ENCODE assay signal across 9 cellular contexts in the genomic region with DNA sequence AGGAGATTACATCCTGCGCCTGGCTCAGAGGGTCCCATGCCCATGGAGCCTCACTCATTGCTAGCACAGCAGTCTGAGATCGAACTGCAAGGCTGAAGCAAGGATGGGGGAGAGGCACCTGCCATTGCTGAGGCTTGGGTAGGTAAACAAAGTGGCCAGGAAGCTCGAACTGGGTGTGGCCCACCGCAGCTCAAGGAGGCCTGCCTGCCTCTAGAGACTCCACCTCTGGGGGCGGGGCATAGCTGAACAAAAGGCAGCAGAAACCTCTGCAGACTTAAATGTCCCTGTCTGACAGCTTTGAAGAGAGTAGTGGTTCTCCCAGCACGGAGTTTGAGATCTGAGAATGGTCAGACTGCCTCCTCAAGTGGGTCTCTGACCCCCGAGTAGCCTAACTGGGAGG. TPM values are rescaled to one million over a fixed set of nuclear protein-coding genes. Genes with fewer than 3 reads are reported as not detected.
"Had no signal": no experiment of that assay in that cellular context is flagged by ENCODE, and none has a peak within 500 bp of the region (broad histone marks: within the 10 kb centered on the region; RNA-seq: fewer than 3 reads in every experiment).

No MANE protein-coding gene starts in this region.

RNA-seq across cellular contexts. Expression of a gene that starts 5.1 kb away (rescaled TPM):
- total RNA-seq: activated naive CD4-positive, alpha-beta T cell treated with anti-CD3 and anti-CD28 coated beads for 36 hours; activated naive CD8-positive, alpha-beta T cell treated with anti-CD3 and anti-CD28 coated beads for 36 hours; activated T-cell treated with anti-CD3 and anti-CD28 coated beads, Interleukin-2, amount 50 U/mL, for 4 hours; cardiac muscle cell; K562; Right ventricle myocardium inferior; RPMI7951; SJCRH30; T-helper 2 cell treated with Interferon-gamma antibody and Interleukin-4, amounts not matched to agents 100 ng/mL and 5 ng/mL, for 36 hours had no signal

RNA-seq across cellular contexts. Expression of a gene that starts 17.3 kb away (rescaled TPM):
- total RNA-seq: activated naive CD4-positive, alpha-beta T cell treated with anti-CD3 and anti-CD28 coated beads for 36 hours; activated naive CD8-positive, alpha-beta T cell treated with anti-CD3 and anti-CD28 coated beads for 36 hours; activated T-cell treated with anti-CD3 and anti-CD28 coated beads, Interleukin-2, amount 50 U/mL, for 4 hours; cardiac muscle cell; K562; Right ventricle myocardium inferior; RPMI7951; T-helper 2 cell treated with Interferon-gamma antibody and Interleukin-4, amounts not matched to agents 100 ng/mL and 5 ng/mL, for 36 hours had no signal

RNA-seq across cellular contexts. Expression of a gene that starts 46.7 kb away (rescaled TPM):
- total RNA-seq: cardiac muscle cell; K562; RPMI7951; SJCRH30; T-helper 2 cell treated with Interferon-gamma antibody and Interleukin-4, amounts not matched to agents 100 ng/mL and 5 ng/mL, for 36 hours had no signal
